ENCODE assay signal across 8 cellular contexts in the genomic region with DNA sequence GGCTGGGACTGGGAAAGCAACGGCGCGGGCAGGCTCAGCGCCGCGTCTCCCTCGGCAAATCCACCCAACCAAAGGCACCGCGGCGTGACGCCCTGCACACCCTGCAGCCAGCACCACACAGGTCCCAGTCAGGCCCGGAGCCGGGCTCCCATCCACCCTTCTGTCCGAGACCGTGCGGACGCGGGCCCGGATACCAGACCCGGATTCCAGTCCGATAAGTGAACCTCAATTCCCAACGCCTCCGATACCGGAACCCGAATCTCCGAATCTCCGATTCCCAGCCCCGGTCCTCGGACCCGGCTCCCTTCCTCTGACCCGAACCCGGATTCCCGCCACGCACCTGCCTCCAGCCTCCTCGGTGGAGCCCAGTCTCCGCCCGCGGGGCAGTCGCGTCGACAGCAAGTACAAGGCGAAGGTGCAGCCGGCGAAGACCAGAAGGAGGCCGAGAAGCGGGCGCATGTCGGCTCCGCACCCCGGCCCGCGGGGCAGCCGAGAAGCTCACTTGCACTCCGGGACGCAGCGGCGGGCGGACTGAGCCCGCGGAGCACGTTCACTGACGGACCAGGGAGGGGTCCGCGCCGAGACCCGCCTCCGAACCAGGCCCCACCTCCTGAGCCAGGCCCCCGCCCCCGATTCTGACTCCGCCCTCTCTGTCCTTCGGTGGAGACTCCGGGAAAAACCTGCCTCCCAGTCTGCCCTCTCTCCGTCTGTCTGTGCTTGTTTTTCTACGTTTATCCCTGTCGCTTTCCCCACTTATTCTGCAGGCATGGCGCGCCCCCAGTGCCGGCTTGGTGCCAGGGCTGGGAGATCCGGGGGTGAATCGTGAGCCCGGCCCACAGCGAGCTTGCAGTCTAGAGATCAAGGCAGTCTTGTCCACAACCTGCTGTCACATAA. TPM values are rescaled to one million over a fixed set of nuclear protein-coding genes. Genes with fewer than 3 reads are reported as not detected.
DNase-seq lines count a peak whose midpoint lies in the region; ATAC-seq and TF ChIP-seq lines count a peak whose summit lies in the region.

TSS of gene TMEM41A (minus strand) at position 533 of the 894 bp plus-strand sequence. CDS start at position 459, 74 bp downstream.

- no peaks in the 10 kb centered on the region for H3K9me3 ChIP-seq in BLaER1 treated with 17β-estradiol and CSF1 and Interleukin-3, amounts not matched to agents 10 nM and 100 nM (replicated peaks in 1 of 11)

- H3K36me3 Mint-ChIP-seq in activated CD4-positive, alpha-beta T cell treated with anti-CD3 and anti-CD28 coated beads, Interleukin-2, amount 10 ng/mL, durations not matched to agents 24 days and 14 days (ENCODE audit: low read depth) = peaks cover 21% of the 10 kb centered on the region

- H3K27me3 ChIP-seq in BLaER1 treated with 17β-estradiol and CSF1 and Interleukin-3, amounts not matched to agents 10 nM and 100 nM = no peaks in the 10 kb centered on the region

- H3K4me2 ChIP-seq in BLaER1 treated with 17β-estradiol and CSF1 and Interleukin-3, amounts not matched to agents 10 nM and 100 nM = peak within 1 kb of the TSS; percentile 76 to 93 (median 89)

- peak; percentile 97 for ATAC-seq in GM19324 (IDR thresholded peaks at IDR 0.05; ENCODE audit: low FRiP score, unreplicated experiment)
- peak; percentile 97 for ATAC-seq in HG03460 (IDR thresholded peaks at IDR 0.05; ENCODE audit: unreplicated experiment)
- ATAC-seq in left colon = peak; percentile 93

- peaks cover 20% of the 10 kb centered on the region for H3K4me1 Mint-ChIP-seq in activated CD4-positive, alpha-beta T cell treated with anti-CD3 and anti-CD28 coated beads, Interleukin-2, amount 10 ng/mL, durations not matched to agents 24 days and 14 days

- peak within 1 kb of the TSS; percentile 91 for H3K27ac Mint-ChIP-seq in activated CD4-positive, alpha-beta T cell treated with anti-CD3 and anti-CD28 coated beads, Interleukin-2, amount 10 ng/mL, durations not matched to agents 24 days and 14 days

- TF ChIP-seq CTCF in coronary artery (IDR thresholded peaks at IDR 0.05) = no peak

- intact Hi-C loops in activated CD4-positive, alpha-beta T cell treated with anti-CD3 and anti-CD28 coated beads, Interleukin-2, amount 10 ng/mL, durations not matched to agents 24 days and 14 days (cut with micrococcal nuclease) = loop anchor here (1.0 to 5.0 kb wide), 4 partner anchors 60 to 686 kb away; partner anchors contain the start of genes SENP2 and VPS8
- intact Hi-C loops in left colon (cut with DNase I, micrococcal nuclease) = no loop called here

- H3K9me3 Mint-ChIP-seq in activated CD4-positive, alpha-beta T cell treated with anti-CD3 and anti-CD28 coated beads, Interleukin-2, amount 10 ng/mL, durations not matched to agents 24 days and 14 days = no peaks in the 10 kb centered on the region

- peaks cover 0 to 44% (median 24%) of the 10 kb centered on the region in 11 experiments; a peak in 13 of 22 replicates for H4K20me1 ChIP-seq in BLaER1 treated with 17β-estradiol and CSF1 and Interleukin-3, amounts not matched to agents 10 nM and 100 nM

- H3K4me3 ChIP-seq in BLaER1 treated with 17β-estradiol and CSF1 and Interleukin-3, amounts not matched to agents 10 nM and 100 nM = peak within 1 kb of the TSS; percentile 82 to 98 (median 89)
- H3K4me3 ChIP-seq in coronary artery = peak within 1 kb of the TSS; percentile 84

- DNase-seq in NCI-H524 treated with DMSO at 0.1 percent for 48 hours (lab: John Stamatoyannopoulos, UW) = peak; percentile 74
- DNase-seq in activated CD4-positive, alpha-beta T cell treated with anti-CD3 and anti-CD28 coated beads, Interleukin-2, amount 10 ng/mL, durations not matched to agents 24 days and 14 days = peak; percentile 97
- DNase-seq in coronary artery (ENCODE audit: low spot score) = peak; percentile 94
- peak; percentile 94 to 97 for DNase-seq in left colon
- peak; percentile 84 to 88 for DNase-seq in stimulated activated CD4-positive, alpha-beta T cell treated with anti-CD3 and anti-CD28 coated beads, Interleukin-1b, Interleukin-23, amount 100 ng/mL, for 4 hours (ENCODE audit: low read depth in 2 of 2)

- peaks cover 28 to 35% (median 33%) of the 10 kb centered on the region in 11 experiments for H3K36me3 ChIP-seq in BLaER1 treated with 17β-estradiol and CSF1 and Interleukin-3, amounts not matched to agents 10 nM and 100 nM

- H3K27me3 Mint-ChIP-seq in activated CD4-positive, alpha-beta T cell treated with anti-CD3 and anti-CD28 coated beads, Interleukin-2, amount 10 ng/mL, durations not matched to agents 24 days and 14 days = peaks cover 9% of the 10 kb centered on the region

- peak within 1 kb of the TSS; percentile 65 to 91 (median 87) for H3K27ac ChIP-seq in BLaER1 treated with 17β-estradiol and CSF1 and Interleukin-3, amounts not matched to agents 10 nM and 100 nM
- H3K27ac ChIP-seq in coronary artery = peak within 1 kb of the TSS; percentile 64 to 85

- peaks cover 14 to 30% (median 23%) of the 10 kb centered on the region in 10 experiments for H3K4me1 ChIP-seq in BLaER1 treated with 17β-estradiol and CSF1 and Interleukin-3, amounts not matched to agents 10 nM and 100 nM

- peak within 1 kb of the TSS; percentile 98 for H3K4me3 Mint-ChIP-seq in activated CD4-positive, alpha-beta T cell treated with anti-CD3 and anti-CD28 coated beads, Interleukin-2, amount 10 ng/mL, durations not matched to agents 24 days and 14 days

- peak within 1 kb of the TSS; percentile 87 to 96 (median 91) for H3K9ac ChIP-seq in BLaER1 treated with 17β-estradiol and CSF1 and Interleukin-3, amounts not matched to agents 10 nM and 100 nM

RNA-seq across cellular contexts. Expression of gene TMEM41A, which starts in this region (rescaled TPM):
- total RNA-seq in activated CD4-positive, alpha-beta T cell treated with anti-CD3 and anti-CD28 coated beads, Interleukin-2, amount 10 ng/mL, durations not matched to agents 24 days and 14 days = 25.4 and 25.8 TPM in 2 replicates
- total RNA-seq in left colon = 10 to 100 TPM; 15.2 to 17.0 TPM

Comparison
In these comparisons a context has a peak if more than half of its experiments do, and no peak if none do; other contexts are left out.
1. Peak in every context shown above with its lines: DNase-seq, ATAC-seq, H3K4me3 ChIP-seq and H3K27ac ChIP-seq.